ENCODE assay signal across 26 cellular contexts in the genomic region with DNA sequence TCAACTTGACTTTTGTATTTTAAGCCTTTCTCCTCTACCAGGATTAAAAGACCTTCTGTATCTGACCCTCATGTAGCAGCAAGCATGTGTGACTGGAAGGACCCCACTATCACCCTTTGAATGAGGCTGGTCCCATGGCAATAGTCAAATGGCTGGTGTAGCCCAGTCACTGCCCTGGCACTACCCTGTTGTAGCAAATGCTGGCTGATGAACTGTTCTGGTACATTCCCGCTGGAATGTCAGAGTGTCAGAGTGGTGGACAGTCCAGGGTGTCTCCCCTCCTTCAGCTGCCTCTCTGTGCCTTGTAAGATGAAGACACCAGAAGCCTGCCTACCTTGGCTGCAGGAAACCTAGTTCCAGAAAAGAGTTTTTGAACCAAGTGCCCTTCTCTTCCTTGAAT.
"Had no signal": no experiment of that assay in that cellular context is flagged by ENCODE, and none has a peak within 500 bp of the region (broad histone marks: within the 10 kb centered on the region; RNA-seq: fewer than 3 reads in every experiment).

No MANE protein-coding gene starts in this region.

- H3K36me3 ChIP-seq: brain microvascular endothelial cell, esophagus squamous epithelium, gastroesophageal sphincter had no signal

- H3K27me3 ChIP-seq: brain microvascular endothelial cell, esophagus squamous epithelium, gastroesophageal sphincter had no signal

- DNase-seq: activated CD4-positive, alpha-beta memory T cell treated with anti-CD3 and anti-CD28 coated beads for 36 hours; activated CD4-positive, alpha-beta T cell treated with anti-CD3 and anti-CD28 coated beads for 36 hours; activated CD4-positive, alpha-beta T cell treated with anti-CD3 and anti-CD28 coated beads, Interleukin-2, amount 10 ng/mL, durations not matched to agents 24 days and 14 days; activated CD4-positive, CD25-positive, alpha-beta regulatory T cell; activated CD4-positive, CD25-positive, alpha-beta regulatory T cell treated with anti-CD3 and anti-CD28 coated beads, Interleukin-2, amount 50 U/mL, for 72 hours; activated CD8-positive, alpha-beta memory T cell treated with anti-CD3 and anti-CD28 coated beads, Interleukin-2, amount 10 ng/mL, durations not matched to agents 7 days and 5 days; activated CD8-positive, alpha-beta memory T cell treated with anti-CD3 and anti-CD28 coated beads, Interleukin-2, amount 50 U/mL, for 4 hours; activated CD8-positive, alpha-beta T cell treated with anti-CD3 and anti-CD28 coated beads, Interleukin-2, amount 10 ng/mL, durations not matched to agents 7 days and 5 days; activated effector memory CD4-positive, alpha-beta T cell treated with Interleukin-2 at 50 U/mL for 16 hours; activated gamma-delta T cell treated with Interleukin-2 at 50 U/mL for 16 hours; activated naive CD4-positive, alpha-beta T cell treated with anti-CD3 and anti-CD28 coated beads, Interleukin-2, amount 50 U/mL, for 16 hours; activated naive CD4-positive, alpha-beta T cell treated with Interleukin-2 at 50 U/mL for 16 hours; activated T-cell treated with anti-CD3 and anti-CD28 coated beads, Interleukin-2, amount 50 U/mL, for 1 hour; amniotic stem cell; anterior cingulate cortex; brain microvascular endothelial cell; caudate nucleus; effector CD8-positive, alpha-beta T cell; esophagus squamous epithelium; foreskin melanocyte; T-helper 1 cell; T-helper 17 cell had no signal

- H3K27ac ChIP-seq: brain microvascular endothelial cell, epithelial cell of prostate, esophagus squamous epithelium, gastroesophageal sphincter had no signal

- H3K4me1 Mint-ChIP-seq: activated CD4-positive, alpha-beta T cell treated with anti-CD3 and anti-CD28 coated beads for 36 hours; activated CD4-positive, alpha-beta T cell treated with anti-CD3 and anti-CD28 coated beads, Interleukin-2, amount 10 ng/mL, durations not matched to agents 24 days and 14 days; activated CD8-positive, alpha-beta memory T cell treated with anti-CD3 and anti-CD28 coated beads, Interleukin-2, amount 10 ng/mL, durations not matched to agents 7 days and 5 days; activated T-helper 17 cell treated with anti-CD3 and anti-CD28 coated beads, Interleukin-2, amount 50 U/mL, for 72 hours had no signal

- H3K4me3 ChIP-seq: esophagus squamous epithelium, gastroesophageal sphincter had no signal

- H3K9me3 Mint-ChIP-seq: activated CD4-positive, alpha-beta memory T cell treated with anti-CD3 and anti-CD28 coated beads for 36 hours; activated CD4-positive, alpha-beta T cell treated with anti-CD3 and anti-CD28 coated beads, Interleukin-2, amount 10 ng/mL, durations not matched to agents 24 days and 14 days; activated T-helper 17 cell treated with anti-CD3 and anti-CD28 coated beads, Interleukin-2, amount 50 U/mL, for 72 hours had no signal

- H3K27ac Mint-ChIP-seq: activated CD4-positive, alpha-beta memory T cell treated with anti-CD3 and anti-CD28 coated beads for 36 hours; activated CD4-positive, alpha-beta T cell treated with anti-CD3 and anti-CD28 coated beads for 36 hours; activated CD4-positive, alpha-beta T cell treated with anti-CD3 and anti-CD28 coated beads, Interleukin-2, amount 10 ng/mL, durations not matched to agents 24 days and 14 days; activated CD8-positive, alpha-beta memory T cell treated with anti-CD3 and anti-CD28 coated beads, Interleukin-2, amount 10 ng/mL, durations not matched to agents 7 days and 5 days; activated CD8-positive, alpha-beta T cell treated with anti-CD3 and anti-CD28 coated beads, Interleukin-2, amount 10 ng/mL, durations not matched to agents 7 days and 5 days; activated naive CD8-positive, alpha-beta T cell; activated T-helper 17 cell treated with anti-CD3 and anti-CD28 coated beads, Interleukin-2, amount 50 U/mL, for 72 hours; T-helper 17 cell had no signal

- H3K4me3 Mint-ChIP-seq: activated CD4-positive, alpha-beta memory T cell treated with anti-CD3 and anti-CD28 coated beads for 36 hours; activated CD4-positive, alpha-beta T cell treated with anti-CD3 and anti-CD28 coated beads for 36 hours; activated CD4-positive, alpha-beta T cell treated with anti-CD3 and anti-CD28 coated beads, Interleukin-2, amount 10 ng/mL, durations not matched to agents 24 days and 14 days; activated CD8-positive, alpha-beta memory T cell treated with anti-CD3 and anti-CD28 coated beads, Interleukin-2, amount 10 ng/mL, durations not matched to agents 7 days and 5 days; activated CD8-positive, alpha-beta T cell treated with anti-CD3 and anti-CD28 coated beads, Interleukin-2, amount 10 ng/mL, durations not matched to agents 7 days and 5 days; activated naive CD8-positive, alpha-beta T cell; activated T-helper 17 cell treated with anti-CD3 and anti-CD28 coated beads, Interleukin-2, amount 50 U/mL, for 72 hours; T-helper 17 cell had no signal

- H3K9me3 ChIP-seq: esophagus squamous epithelium, gastroesophageal sphincter had no signal

- H3K36me3 Mint-ChIP-seq: activated CD4-positive, alpha-beta memory T cell treated with anti-CD3 and anti-CD28 coated beads for 36 hours; activated CD8-positive, alpha-beta memory T cell treated with anti-CD3 and anti-CD28 coated beads, Interleukin-2, amount 10 ng/mL, durations not matched to agents 7 days and 5 days; activated naive CD8-positive, alpha-beta T cell had no signal
